9 cellular contexts compared by ENCODE assay signal in genomic region chr20:62339647-62340062, GRCh38.
DNase-seq lines count a peak whose midpoint lies in the region; ATAC-seq and FAIRE-seq lines count a peak whose summit lies in the region.
"Had no signal": no experiment of that assay in that cellular context is flagged by ENCODE, and none has a peak within 500 bp of the region (broad histone marks: within the 10 kb centered on the region; RNA-seq: fewer than 3 reads in every experiment).

No MANE protein-coding gene starts in this region.

- ATAC-seq in GM21528 (IDR thresholded peaks at IDR 0.05; ENCODE audit: low FRiP score, unreplicated experiment) (peak; percentile 76), HG03432 (IDR thresholded peaks at IDR 0.05; ENCODE audit: unreplicated experiment) (peak; percentile 79)
- ATAC-seq in activated CD4-positive, CD25-positive, alpha-beta regulatory T cell treated with anti-CD3 and anti-CD28 coated beads, Interleukin-2, amount 50 U/mL, for 24 hours, result no peak

- FAIRE-seq in GM18507 (lab: Jason Lieb, UNC), result peak; percentile 96

- peak; percentile 35 for DNase-seq in GM18507 (ENCODE audit: extremely low spot score, insufficient read length, low read depth)
- peak; percentile 61 for DNase-seq in germinal center (ENCODE audit: low spot score)
- DNase-seq in amniotic stem cell (lab: John Stamatoyannopoulos, UW), result no peak
- no peak for DNase-seq in NCI-H2107 (lab: John Stamatoyannopoulos, UW)
- no peak for DNase-seq in anterior cingulate cortex (lab: John Stamatoyannopoulos, UW)
- DNase-seq: EL had no signal

Comparison
In these comparisons a context has a peak if more than half of its experiments do, and no peak if none do; other contexts are left out.
1. DNase-seq: peak in GM18507 (single experiment) and germinal center (single experiment); none in amniotic stem cell (single experiment), NCI-H2107 (single experiment) and anterior cingulate cortex (0 of 58).
2. ATAC-seq: peak in GM21528 (single experiment) and HG03432 (single experiment); none in activated CD4-positive, CD25-positive, alpha-beta regulatory T cell treated with anti-CD3 and anti-CD28 coated beads, Interleukin-2, amount 50 U/mL, for 24 hours (0 of 2).